Comparison of ENCODE assay signal across 8 cellular contexts in the genomic region with DNA sequence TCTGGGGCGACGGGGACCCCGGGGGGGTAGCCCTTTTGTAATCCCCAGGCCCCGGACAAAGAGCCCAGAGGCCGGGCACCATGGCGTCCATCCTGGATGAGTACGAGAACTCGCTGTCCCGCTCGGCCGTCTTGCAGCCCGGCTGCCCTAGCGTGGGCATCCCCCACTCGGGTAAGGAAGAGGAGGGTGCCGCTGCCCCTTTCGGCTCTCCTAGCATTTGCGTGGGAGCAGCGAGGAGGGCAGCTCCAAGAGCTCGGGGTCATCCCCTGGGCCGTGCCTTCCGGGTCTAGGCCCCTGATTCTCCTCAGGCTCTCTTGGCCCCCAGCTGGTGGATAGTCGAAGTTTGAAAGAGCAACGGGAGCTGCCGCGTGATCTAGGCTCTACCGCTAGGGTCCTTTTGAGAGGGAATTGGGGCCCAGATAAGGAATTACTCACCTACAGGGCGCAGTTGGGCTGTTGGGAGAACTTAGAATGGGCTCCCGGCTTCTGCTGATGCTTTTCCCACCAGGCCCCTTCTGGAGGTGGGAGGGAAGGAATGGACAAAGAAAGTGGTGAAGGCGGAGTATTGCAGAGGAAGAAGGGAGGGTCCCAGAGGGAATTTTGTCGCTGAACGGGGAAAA. TPM values are rescaled to one million over a fixed set of nuclear protein-coding genes. Genes with fewer than 3 reads are reported as not detected.
DNase-seq lines count a peak whose midpoint lies in the region; ATAC-seq and TF ChIP-seq lines count a peak whose summit lies in the region.

No MANE protein-coding gene starts in this region.

- peak overlapping the region; percentile 34 for H2AFZ ChIP-seq in hepatocyte

- no peaks in the 10 kb centered on the region for H3K27me3 ChIP-seq in BLaER1 treated with 17β-estradiol and CSF1 and Interleukin-3, amounts not matched to agents 10 nM and 100 nM
- H3K27me3 ChIP-seq in ascending aorta, result no peaks in the 10 kb centered on the region
- H3K27me3 ChIP-seq in hepatocyte, result no peaks in the 10 kb centered on the region

- peaks cover 40 to 72% (median 60%) of the 10 kb centered on the region in 10 experiments for H3K4me1 ChIP-seq in BLaER1 treated with 17β-estradiol and CSF1 and Interleukin-3, amounts not matched to agents 10 nM and 100 nM
- H3K4me1 ChIP-seq in ascending aorta (peaks cover 0 to 13% of the 10 kb centered on the region in 2 donors), hepatocyte (ENCODE audit: insufficient read depth) (peaks cover 9% of the 10 kb centered on the region)

- H4K20me1 ChIP-seq in BLaER1 treated with 17β-estradiol and CSF1 and Interleukin-3, amounts not matched to agents 10 nM and 100 nM, result peaks cover 0 to 49% (median 11%) of the 10 kb centered on the region in 11 experiments; a peak in 14 of 22 replicates
- no peaks in the 10 kb centered on the region for H4K20me1 ChIP-seq in hepatocyte (ENCODE audit: insufficient read depth, poor library complexity, severe bottlenecking)

- H3K27ac ChIP-seq in BLaER1 treated with 17β-estradiol and CSF1 and Interleukin-3, amounts not matched to agents 10 nM and 100 nM, result peak overlapping the region; percentile 85 to 97 (median 91)
- peak overlapping the region; percentile 85 to 89 for H3K27ac ChIP-seq in ascending aorta
- peak overlapping the region; percentile 98 for H3K27ac ChIP-seq in hepatocyte

- ATAC-seq in GM19035 (IDR thresholded peaks at IDR 0.05; ENCODE audit: unreplicated experiment), result peak; percentile 40

- peak overlapping the region; percentile 88 to 96 (median 90) for H3K9ac ChIP-seq in BLaER1 treated with 17β-estradiol and CSF1 and Interleukin-3, amounts not matched to agents 10 nM and 100 nM

- TF ChIP-seq CTCF in ascending aorta (IDR thresholded peaks at IDR 0.05) (peak; percentile 18 to 30 (median 29)), hepatocyte (IDR thresholded peaks at IDR 0.05; ENCODE audit: poor library complexity) (peak; percentile 40)

- no peaks in the 10 kb centered on the region for H3K9me2 ChIP-seq in hepatocyte (replicated peaks; ENCODE audit: insufficient read depth)

- DNase-seq in HuH-7.5 (ENCODE audit: low spot score), result peak; percentile 75
- peak; percentile 37 for DNase-seq in T follicular helper cell (ENCODE audit: low read depth)
- DNase-seq in ascending aorta (ENCODE audit: low spot score in 2 of 2), result peak in 1 of 2 donors; percentile 79
- peak; percentile 86 for DNase-seq in hepatocyte (ENCODE audit: low spot score)
- DNase-seq in skeletal muscle cell (ENCODE audit: low read depth), result no peak
- DNase-seq in NCI-H187 (lab: John Stamatoyannopoulos, UW), result no peak

- peaks cover 39% of the 10 kb centered on the region for H3K79me2 ChIP-seq in hepatocyte

- WGBS in hepatocyte (ENCODE audit: low lambda C conversion rate, missing lambda C conversion rate), result 1% methylated on average over 31 of the region's 31 CpGs

- intact Hi-C loops in ascending aorta (cut with DNase I), result loop anchor here (1.0 to 5.0 kb wide), 10 partner anchors 12 to 329 kb away; a partner anchor contains a TSS

- H3K36me3 ChIP-seq in BLaER1 treated with 17β-estradiol and CSF1 and Interleukin-3, amounts not matched to agents 10 nM and 100 nM, result peaks cover 39 to 44% (median 42%) of the 10 kb centered on the region in 11 experiments
- H3K36me3 ChIP-seq in ascending aorta (peaks cover 19 to 29% of the 10 kb centered on the region in 2 donors), hepatocyte (replicated peaks; ENCODE audit: insufficient read depth, low read depth) (no peaks in the 10 kb centered on the region)

- H3K4me3 ChIP-seq in BLaER1 treated with 17β-estradiol and CSF1 and Interleukin-3, amounts not matched to agents 10 nM and 100 nM, result peak overlapping the region; percentile 80 to 99 (median 94)
- H3K4me3 ChIP-seq in ascending aorta, result peak overlapping the region; percentile 65 to 82
- H3K4me3 ChIP-seq in hepatocyte, result peak overlapping the region; percentile 64
- H3K4me3 ChIP-seq in skeletal muscle cell (ENCODE audit: low read depth, low read length), result peak overlapping the region; percentile 93

- peak overlapping the region; percentile 89 to 100 (median 98) for H3K4me2 ChIP-seq in BLaER1 treated with 17β-estradiol and CSF1 and Interleukin-3, amounts not matched to agents 10 nM and 100 nM
- H3K4me2 ChIP-seq in hepatocyte, result peak overlapping the region; percentile 76

- no peaks in the 10 kb centered on the region for H3K9me3 ChIP-seq in BLaER1 treated with 17β-estradiol and CSF1 and Interleukin-3, amounts not matched to agents 10 nM and 100 nM (replicated peaks in 1 of 11)
- no peaks in the 10 kb centered on the region for H3K9me3 ChIP-seq in ascending aorta
- H3K9me3 ChIP-seq in hepatocyte (ENCODE audit: low read depth), result no peaks in the 10 kb centered on the region

RNA-seq across cellular contexts. Expression of a gene that starts 0.5 kb away (rescaled TPM):
- 51.8 TPM for total RNA-seq in ascending aorta
- 38.3 and 40.1 TPM in 2 replicates for total RNA-seq in hepatocyte
- polyA plus RNA-seq in hepatocyte, result 34.6 and 40.3 TPM in 2 replicates

RNA-seq across cellular contexts. Expression of a gene that starts 20.8 kb away (rescaled TPM):
- total RNA-seq in ascending aorta (not detected), hepatocyte (1.2 and 1.7 TPM in 2 replicates)
- 5.7 and 6.1 TPM in 2 replicates for polyA plus RNA-seq in hepatocyte

RNA-seq across cellular contexts. Expression of a gene that starts 34.3 kb away (rescaled TPM):
- total RNA-seq in ascending aorta, result 30.2 TPM
- total RNA-seq in hepatocyte, result 2.3 and 2.8 TPM in 2 replicates
- polyA plus RNA-seq in hepatocyte, result 1.1 TPM in 1 of 2 replicates, not detected in the other

RNA-seq across cellular contexts. Expression of a gene that starts 51.0 kb away (rescaled TPM):
- 1.5 TPM for total RNA-seq in ascending aorta
- total RNA-seq in hepatocyte, result 155 and 197 TPM in 2 replicates
- 233 and 252 TPM in 2 replicates for polyA plus RNA-seq in hepatocyte

RNA-seq across cellular contexts. Expression of a gene that starts 58.5 kb away (rescaled TPM):
- total RNA-seq in ascending aorta (28.5 TPM), hepatocyte (22.1 and 26.8 TPM in 2 replicates)
- 15.6 and 16.2 TPM in 2 replicates for polyA plus RNA-seq in hepatocyte

Comparison
In these comparisons a context has a peak if more than half of its experiments do, and no peak if none do; other contexts are left out.
1. DNase-seq: peak in HuH-7.5 (single experiment), T follicular helper cell (single experiment) and hepatocyte (single experiment); none in skeletal muscle cell (single experiment) and NCI-H187 (0 of 2).
2. Peak in every context shown above with its lines, with median percentiles within 50 percentile points of each other: H3K27ac ChIP-seq and H3K4me3 ChIP-seq.